ENCODE assay signal across 10 cellular contexts in genomic region chr15:101200181-101200580, GRCh38. TPM values are rescaled to one million over a fixed set of nuclear protein-coding genes. Genes with fewer than 3 reads are reported as not detected.
DNase-seq lines count a peak whose midpoint lies in the region; ATAC-seq and TF ChIP-seq lines count a peak whose summit lies in the region.
"Had no signal": no experiment of that assay in that cellular context is flagged by ENCODE, and none has a peak within 500 bp of the region (broad histone marks: within the 10 kb centered on the region; RNA-seq: fewer than 3 reads in every experiment).

No MANE protein-coding gene starts in this region.

- intact Hi-C loops in CD14-positive monocyte (cut with micrococcal nuclease) = loop anchor here in 1 of 2 donors (5.0 kb wide), 1 partner anchor 42 kb away; no protein-coding TSS in a partner anchor

- no peak for DNase-seq in CD14-positive monocyte (ENCODE audit: low spot score)
- DNase-seq in central memory CD8-positive, alpha-beta T cell (ENCODE audit: low spot score in 2 of 2) = no peak
- DNase-seq in osteoblast (ENCODE audit: insufficient read length, low spot score, missing footprints) = no peak
- DNase-seq in SHP77 (lab: John Stamatoyannopoulos, UW) = no peak
- no peak for DNase-seq in amygdala (lab: John Stamatoyannopoulos, UW)
- no peak for DNase-seq in SW480 (ENCODE audit: low spot score)
- DNase-seq: glutamatergic neuron, NCI-H2029 had no signal

- TF ChIP-seq CTCF in CD14-positive monocyte (IDR thresholded peaks at IDR 0.05) (no peak), osteoblast (IDR thresholded peaks at IDR 0.05; ENCODE audit: extremely low read depth, low read depth, low read length) (no peak)

- H3K27me3 ChIP-seq in osteoblast (ENCODE audit: insufficient read depth, low read length) = no peaks in the 10 kb centered on the region

- H3K27ac Mint-ChIP-seq in CD14-positive monocyte = peak overlapping the region; percentile 81 to 94 (median 90)
- H3K27ac Mint-ChIP-seq in central memory CD8-positive, alpha-beta T cell (ENCODE audit: low read depth) = peak overlapping the region; percentile 86

- peak overlapping the region; percentile 74 for H3K4me2 ChIP-seq in osteoblast (ENCODE audit: insufficient read depth, low read length)

- H3K36me3 ChIP-seq in KOPT-K1 (ENCODE audit: insufficient read depth, low read length) (no peaks in the 10 kb centered on the region), osteoblast (ENCODE audit: insufficient read depth, low read length) (no peaks in the 10 kb centered on the region)

- H3K27ac ChIP-seq in KOPT-K1 (ENCODE audit: low read depth, low read length, poor library complexity, severe bottlenecking) (peak overlapping the region; percentile 36), osteoblast (ENCODE audit: low read depth, low read length) (peak overlapping the region; percentile 95)

- H3K4me3 Mint-ChIP-seq in CD14-positive monocyte = peak overlapping the region in 1 of 2 donors; percentile 5
- peak overlapping the region; percentile 61 for H3K4me3 Mint-ChIP-seq in central memory CD8-positive, alpha-beta T cell

- no peak overlapping the region for H2AFZ ChIP-seq in osteoblast (ENCODE audit: low read length)

- peaks cover 81% of the 10 kb centered on the region for H3K79me2 ChIP-seq in osteoblast (ENCODE audit: insufficient read depth, low read length)

- H4K20me1 ChIP-seq in osteoblast (ENCODE audit: insufficient read depth, low read length) = peaks cover 16% of the 10 kb centered on the region

- H3K36me3 Mint-ChIP-seq in CD14-positive monocyte = peaks cover 4 to 17% of the 10 kb centered on the region in 2 donors
- H3K36me3 Mint-ChIP-seq in central memory CD8-positive, alpha-beta T cell (ENCODE audit: insufficient read depth) = peaks cover under 1% of the 10 kb centered on the region

- no peak overlapping the region for H3K4me3 ChIP-seq in osteoblast (ENCODE audit: insufficient read depth, low read length)

- H3K4me1 ChIP-seq in osteoblast (ENCODE audit: insufficient read depth, low read length) = peaks cover 52% of the 10 kb centered on the region

- no peaks in the 10 kb centered on the region for H3K9me3 ChIP-seq in KOPT-K1 (ENCODE audit: insufficient read depth, low read length, poor library complexity, severe bottlenecking)
- H3K9me3 ChIP-seq in osteoblast (ENCODE audit: low read depth, low read length) = no peaks in the 10 kb centered on the region

- ATAC-seq in central memory CD8-positive, alpha-beta T cell (replicated peaks; ENCODE audit: extremely low read depth, poor library complexity, severe bottlenecking) = no peak
- no peak for ATAC-seq in GM18909 (IDR thresholded peaks at IDR 0.05; ENCODE audit: poor library complexity, unreplicated experiment)

- H3K9me3 Mint-ChIP-seq in CD14-positive monocyte = no peaks in the 10 kb centered on the region
- H3K9me3 Mint-ChIP-seq in central memory CD8-positive, alpha-beta T cell = no peaks in the 10 kb centered on the region

- peaks cover 0 to 2% (median 0%) of the 10 kb centered on the region in 3 donors for H3K27me3 Mint-ChIP-seq in CD14-positive monocyte (ENCODE audit: low read depth in 3 of 3)
- no peaks in the 10 kb centered on the region for H3K27me3 Mint-ChIP-seq in central memory CD8-positive, alpha-beta T cell

- H3K4me1 Mint-ChIP-seq in CD14-positive monocyte = peaks cover 69% of the 10 kb centered on the region
- H3K4me1 Mint-ChIP-seq in central memory CD8-positive, alpha-beta T cell = peaks cover 68% of the 10 kb centered on the region

RNA-seq across cellular contexts. Expression of gene CHSY1, which starts 51.7 kb away (rescaled TPM):
- 1 to 10 TPM; 2.7 to 3.0 TPM for polyA plus RNA-seq in CD14-positive monocyte
- total RNA-seq in osteoblast = 36.8 and 39.1 TPM in 2 replicates
